9 cellular contexts compared by ENCODE assay signal in genomic region chr1:207051615-207051943, GRCh38. TPM values are rescaled to one million over a fixed set of nuclear protein-coding genes. Genes with fewer than 3 reads are reported as not detected.
A peak's percentile ranks its signal among the peaks of the same experiment; 100 is the strongest.
DNase-seq lines count a peak whose midpoint lies in the region; ATAC-seq and TF ChIP-seq lines count a peak whose summit lies in the region.
"Had no signal": no experiment of that assay in that cellular context is flagged by ENCODE, and none has a peak within 500 bp of the region (broad histone marks: within the 10 kb centered on the region; RNA-seq: fewer than 3 reads in every experiment).

No MANE protein-coding gene starts in this region.

- in situ Hi-C loops in ACHN (cut with HindIII; ENCODE audit: low pct_ligation_motif_present, low pct_unique_long_range_greater_than_20kb, low sequenced_read_pairs), result no loop called here

- H3K27ac Mint-ChIP-seq in activated CD4-positive, alpha-beta T cell treated with anti-CD3 and anti-CD28 coated beads, Interleukin-2, amount 10 ng/mL, durations not matched to agents 24 days and 14 days, result peak overlapping the region; percentile 58
- H3K27ac Mint-ChIP-seq in activated naive CD8-positive, alpha-beta T cell, result peak overlapping the region; percentile 98

- TF ChIP-seq EP300 in stomach (IDR thresholded peaks at IDR 0.05), result no peak

- peak overlapping the region; percentile 98 for H3K4me3 Mint-ChIP-seq in activated CD4-positive, alpha-beta T cell treated with anti-CD3 and anti-CD28 coated beads, Interleukin-2, amount 10 ng/mL, durations not matched to agents 24 days and 14 days
- H3K4me3 Mint-ChIP-seq in activated naive CD8-positive, alpha-beta T cell, result peak overlapping the region; percentile 98

- H3K4me1 ChIP-seq in iPS-20b (ENCODE audit: insufficient read depth, low read length), result peaks cover 14% of the 10 kb centered on the region; the same call in 1 of the 2 replicates
- peaks cover 35 to 82% (median 56%) of the 10 kb centered on the region in 4 donors for H3K4me1 ChIP-seq in stomach

- H3K27me3 ChIP-seq in iPS-20b (ENCODE audit: insufficient read depth, low read length) (no peaks in the 10 kb centered on the region), stomach (no peaks in the 10 kb centered on the region)

- no peak for TF ChIP-seq POLR2A in stomach (IDR thresholded peaks at IDR 0.05)

- H3K27me3 Mint-ChIP-seq in activated CD4-positive, alpha-beta T cell treated with anti-CD3 and anti-CD28 coated beads, Interleukin-2, amount 10 ng/mL, durations not matched to agents 24 days and 14 days, result peaks cover 5% of the 10 kb centered on the region
- no peaks in the 10 kb centered on the region for H3K27me3 Mint-ChIP-seq in activated naive CD8-positive, alpha-beta T cell

- H3K36me3 ChIP-seq in iPS-20b (ENCODE audit: insufficient read depth, low read depth, low read length), result peaks cover 31% of the 10 kb centered on the region
- peaks cover 13 to 21% (median 21%) of the 10 kb centered on the region in 4 donors for H3K36me3 ChIP-seq in stomach

- peaks cover 46% of the 10 kb centered on the region for H3K4me1 Mint-ChIP-seq in activated CD4-positive, alpha-beta T cell treated with anti-CD3 and anti-CD28 coated beads, Interleukin-2, amount 10 ng/mL, durations not matched to agents 24 days and 14 days
- peaks cover 54% of the 10 kb centered on the region for H3K4me1 Mint-ChIP-seq in activated naive CD8-positive, alpha-beta T cell (ENCODE audit: low read depth)

- intact Hi-C loops in activated CD4-positive, alpha-beta T cell treated with anti-CD3 and anti-CD28 coated beads, Interleukin-2, amount 10 ng/mL, durations not matched to agents 24 days and 14 days (cut with micrococcal nuclease), result loop anchor here (1.0 to 5.0 kb wide), 5 partner anchors 129 to 701 kb away; partner anchors contain the start of genes CD46, CD55 and FCMR
- intact Hi-C loops in stomach (cut with DNase I; ENCODE audit: low total_unique reads), result no loop called here

- H3K9me3 ChIP-seq in iPS-20b (ENCODE audit: insufficient read depth, low read depth, low read length) (no peaks in the 10 kb centered on the region), stomach (no peaks in the 10 kb centered on the region)

- 33 to 66% (median 48%) methylated on average over 6 of the region's 6 CpGs for WGBS in stomach, 5 donors

- H3K9ac ChIP-seq in iPS-20b (ENCODE audit: low read depth, low read length), result peak overlapping the region; percentile 95

- TF ChIP-seq CTCF in stomach (IDR thresholded peaks at IDR 0.05), result no peak

- no peak overlapping the region for H3K27ac ChIP-seq in iPS-20b (ENCODE audit: low read length)
- H3K27ac ChIP-seq in stomach, result peak overlapping the region; percentile 91 to 97 (median 96)

- no peaks in the 10 kb centered on the region for H3K9me3 Mint-ChIP-seq in activated CD4-positive, alpha-beta T cell treated with anti-CD3 and anti-CD28 coated beads, Interleukin-2, amount 10 ng/mL, durations not matched to agents 24 days and 14 days
- H3K9me3 Mint-ChIP-seq in activated naive CD8-positive, alpha-beta T cell (ENCODE audit: low read depth), result no peaks in the 10 kb centered on the region

- no peak for ATAC-seq in HG03095 (IDR thresholded peaks at IDR 0.05; ENCODE audit: unreplicated experiment)

- peaks cover 23% of the 10 kb centered on the region for H3K36me3 Mint-ChIP-seq in activated CD4-positive, alpha-beta T cell treated with anti-CD3 and anti-CD28 coated beads, Interleukin-2, amount 10 ng/mL, durations not matched to agents 24 days and 14 days (ENCODE audit: low read depth)
- H3K36me3 Mint-ChIP-seq in activated naive CD8-positive, alpha-beta T cell, result peaks cover 6% of the 10 kb centered on the region

- DNase-seq in activated CD4-positive, alpha-beta T cell treated with anti-CD3 and anti-CD28 coated beads, Interleukin-2, amount 10 ng/mL, durations not matched to agents 24 days and 14 days, result no peak
- no peak for DNase-seq in activated CD4-positive, alpha-beta T cell treated with anti-CD3 and anti-CD28 coated beads, Interleukin-2, amount 50 U/mL, for 1 hour
- DNase-seq in stomach (no peak), ACHN (no peak), inferior parietal cortex (ENCODE audit: extremely low spot score) (no peak)

- peak overlapping the region; percentile 91 for H3K4me3 ChIP-seq in iPS-20b (ENCODE audit: low read length)
- peak overlapping the region in 3 of 4 donors; percentile 77 to 86 (median 78) for H3K4me3 ChIP-seq in stomach

RNA-seq across cellular contexts. Expression of gene YOD1, which starts 0.6 kb away (rescaled TPM):
- total RNA-seq in activated CD4-positive, alpha-beta T cell treated with anti-CD3 and anti-CD28 coated beads, Interleukin-2, amount 10 ng/mL, durations not matched to agents 24 days and 14 days, result 7.8 and 8.0 TPM in 2 replicates
- 10 to 100 TPM in 2 of 5 donors, 1 to 10 TPM in 3; 2.3 to 47.9 (median 9.4) TPM for total RNA-seq in stomach
- 1 to 10 TPM; 1.5 to 3.2 (median 1.5) TPM for polyA plus RNA-seq in stomach

RNA-seq across cellular contexts. Expression of gene PFKFB2, which starts 1.5 kb away (rescaled TPM):
- total RNA-seq in activated CD4-positive, alpha-beta T cell treated with anti-CD3 and anti-CD28 coated beads, Interleukin-2, amount 10 ng/mL, durations not matched to agents 24 days and 14 days, result 2.6 and 3.5 TPM in 2 replicates
- total RNA-seq in stomach, result 10 to 100 TPM in 4 of 5 donors, 1 to 10 TPM in 1; 2.3 to 97.3 (median 29.1) TPM
- 1 to 10 TPM; 5.1 to 9.3 (median 6.7) TPM for polyA plus RNA-seq in stomach

RNA-seq across cellular contexts. Expression of gene C1orf116, which starts 19.0 kb away (rescaled TPM):
- not detected in 2 replicates for total RNA-seq in activated CD4-positive, alpha-beta T cell treated with anti-CD3 and anti-CD28 coated beads, Interleukin-2, amount 10 ng/mL, durations not matched to agents 24 days and 14 days
- 10 to 100 TPM; 18.0 to 91.7 (median 59.5) TPM for total RNA-seq in stomach
- 10 to 100 TPM; 17.1 to 50.4 (median 29.7) TPM for polyA plus RNA-seq in stomach

RNA-seq across cellular contexts. Expression of gene C4BPB, which starts 37.1 kb away (rescaled TPM):
- total RNA-seq in activated CD4-positive, alpha-beta T cell treated with anti-CD3 and anti-CD28 coated beads, Interleukin-2, amount 10 ng/mL, durations not matched to agents 24 days and 14 days, result 0.43 and 0.82 TPM in 2 replicates
- 1 to 10 TPM in 2 of 5 donors, not detected in 3; 3.5 to 6.2 TPM for total RNA-seq in stomach
- polyA plus RNA-seq in stomach, result 10 to 100 TPM in 2 of 3 donors, 1 to 10 TPM in 1; 8.5 to 18.9 (median 14.8) TPM
- total RNA-seq: HT1080 had no signal

RNA-seq across cellular contexts. Expression of gene C4BPA, which starts 52.5 kb away (rescaled TPM):
- not detected in 2 replicates for total RNA-seq in activated CD4-positive, alpha-beta T cell treated with anti-CD3 and anti-CD28 coated beads, Interleukin-2, amount 10 ng/mL, durations not matched to agents 24 days and 14 days
- 10 to 100 TPM in 1 of 5 donors, not detected in 4; 24.6 TPM for total RNA-seq in stomach
- polyA plus RNA-seq in stomach, result 1 to 10 TPM in 2 of 3 donors, not detected in 1; 1.2 to 2.5 TPM
- total RNA-seq: HT1080 had no signal

Comparison
In these comparisons a context has a peak if more than half of its experiments do, and no peak if none do; other contexts are left out.
1. RNA of gene C1orf116, which starts 19.0 kb away (total RNA-seq): 18.0 to 91.7 TPM in stomach; not detected in activated CD4-positive, alpha-beta T cell treated with anti-CD3 and anti-CD28 coated beads, Interleukin-2, amount 10 ng/mL, durations not matched to agents 24 days and 14 days; every median in the first group is over 10 times any median in the second.